ENCODE assay signal across 8 cellular contexts in the genomic region with DNA sequence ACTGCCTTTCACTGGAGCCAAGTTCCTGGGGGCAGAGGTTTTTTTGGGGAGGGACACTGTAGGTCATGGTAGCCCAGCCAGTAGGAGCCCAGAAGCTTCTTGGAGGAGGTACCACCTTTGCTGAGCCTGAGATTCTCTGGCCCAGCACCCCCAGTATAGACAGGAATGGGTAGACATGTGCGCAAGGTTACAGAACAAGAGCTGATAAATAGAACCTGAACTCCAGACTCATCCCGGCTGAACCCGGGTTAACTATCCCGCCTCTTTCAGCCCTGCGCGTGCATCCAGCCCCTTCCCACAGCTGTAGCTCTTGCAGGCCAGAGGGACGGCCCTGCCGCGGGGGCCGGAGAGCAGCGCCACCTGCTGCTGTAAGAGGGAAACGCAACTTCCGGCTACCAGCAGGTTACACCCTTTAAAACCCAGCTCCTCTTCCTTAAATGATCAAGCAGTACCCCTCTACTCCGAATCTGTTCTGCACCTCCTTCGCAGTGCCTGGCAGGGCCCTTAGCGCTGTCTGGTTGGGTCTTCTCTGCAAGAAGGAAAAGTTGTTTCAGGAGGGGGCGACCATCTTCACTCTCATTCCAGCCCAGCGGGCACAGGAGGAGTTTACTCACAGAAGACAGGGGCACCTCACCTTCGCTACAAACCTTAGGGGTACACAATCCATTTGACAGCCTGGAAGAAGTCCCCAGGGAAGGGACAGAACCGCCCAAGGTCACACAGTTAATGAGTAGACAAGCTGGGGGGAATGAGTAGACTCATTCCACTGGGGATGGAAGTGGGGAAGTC.
DNase-seq lines count a peak whose midpoint lies in the region; ATAC-seq lines count a peak whose summit lies in the region.

No MANE protein-coding gene starts in this region.

- ATAC-seq in HG02642 (IDR thresholded peaks at IDR 0.05; ENCODE audit: poor library complexity, unreplicated experiment) (peak; percentile 77), GM21576 (IDR thresholded peaks at IDR 0.05; ENCODE audit: unreplicated experiment) (no peak)

- peak; percentile 65 for DNase-seq in GDM1 (lab: John Stamatoyannopoulos, UW)
- DNase-seq in NCI-H2227 (lab: John Stamatoyannopoulos, UW; ENCODE audit: unreplicated experiment): peak; percentile 85
- peak in 3 of 4 experiments; percentile 30 to 45 (median 32) for DNase-seq in activated CD4-positive, CD25-positive, alpha-beta regulatory T cell (lab: John Stamatoyannopoulos, UW)
- peak; percentile 79 for DNase-seq in cerebellar cortex (ENCODE audit: low spot score)
- DNase-seq in left kidney (ENCODE audit: low read depth, low spot score): peak; percentile 89
- peak; percentile 59 to 67 for DNase-seq in stimulated activated CD4-positive, alpha-beta T cell treated with anti-CD3 and anti-CD28 coated beads, Interleukin-4, amount 100 ng/mL, for 48 hours (ENCODE audit: low read depth in 2 of 2)

Comparison
In these comparisons a context has a peak if more than half of its experiments do, and no peak if none do; other contexts are left out.
1. DNase-seq: peak in every context shown above with its lines; median percentile 89 in left kidney; 85 in NCI-H2227; 79 in cerebellar cortex; 65 in GDM1; 63 in stimulated activated CD4-positive, alpha-beta T cell treated with anti-CD3 and anti-CD28 coated beads, Interleukin-4, amount 100 ng/mL, for 48 hours; 32 in activated CD4-positive, CD25-positive, alpha-beta regulatory T cell.